Comparison of ENCODE assay signal across 11 cellular contexts in genomic region chr14:75647650-75648049, GRCh38. TPM values are rescaled to one million over a fixed set of nuclear protein-coding genes. Genes with fewer than 3 reads are reported as not detected.
DNase-seq lines count a peak whose midpoint lies in the region; ATAC-seq and TF ChIP-seq lines count a peak whose summit lies in the region.
"Had no signal": no experiment of that assay in that cellular context is flagged by ENCODE, and none has a peak within 500 bp of the region (broad histone marks: within the 10 kb centered on the region; RNA-seq: fewer than 3 reads in every experiment).

No MANE protein-coding gene starts in this region.

- H3K9me3 ChIP-seq in adipocyte (ENCODE audit: control insufficient read depth, low read length) (no peaks in the 10 kb centered on the region), gastroesophageal sphincter (no peaks in the 10 kb centered on the region)

- DNase-seq in ACHN (peak; percentile 8), adipocyte (ENCODE audit: low read depth) (peak; percentile 57), myocyte (ENCODE audit: low read depth) (peak; percentile 59), NCI-H345 treated with DMSO at 0.1 percent for 48 hours (lab: John Stamatoyannopoulos, UW; ENCODE audit: unreplicated experiment) (no peak)
- no peak for DNase-seq in effector CD8-positive, alpha-beta T cell (lab: John Stamatoyannopoulos, UW)
- DNase-seq: activated CD4-positive, alpha-beta memory T cell treated with anti-CD3 and anti-CD28 coated beads for 36 hours; activated naive CD4-positive, alpha-beta T cell treated with Interleukin-2 at 50 U/mL for 16 hours; NCI-H2171 treated with DMSO at 0.1 percent for 48 hours had no signal

- H3K4me1 ChIP-seq in adipocyte (ENCODE audit: control insufficient read depth, insufficient read depth, low read length) (peaks cover 31% of the 10 kb centered on the region), gastroesophageal sphincter (peaks cover 0 to 14% (median 3%) of the 10 kb centered on the region in 3 donors)

- H3K36me3 ChIP-seq in adipocyte (ENCODE audit: control insufficient read depth, insufficient read depth, low read length, severe bottlenecking) (peaks cover 31% of the 10 kb centered on the region), gastroesophageal sphincter (peaks cover 0 to 55% of the 10 kb centered on the region in 2 donors)

- no peak for TF ChIP-seq EP300 in gastroesophageal sphincter (IDR thresholded peaks at IDR 0.05)

- WGBS in gastroesophageal sphincter (ENCODE audit: low coverage in 1 of 2), 2 donors: 45 to 53% methylated on average over 2 to 3 of the region's 3 CpGs

- H3K9ac ChIP-seq in adipocyte (ENCODE audit: low read length): no peak overlapping the region

- TF ChIP-seq CTCF in gastroesophageal sphincter (IDR thresholded peaks at IDR 0.05): no peak

- in situ Hi-C loops in ACHN (cut with HindIII; ENCODE audit: low pct_ligation_motif_present, low pct_unique_long_range_greater_than_20kb, low sequenced_read_pairs): no loop called here

- H3K27ac ChIP-seq in gastroesophageal sphincter: peak overlapping the region in 2 of 4 donors; percentile 63 to 69

- ATAC-seq in gastroesophageal sphincter: peak; percentile 52
- no peak for ATAC-seq in HG03025 (IDR thresholded peaks at IDR 0.05; ENCODE audit: low FRiP score, unreplicated experiment)
- no peak for ATAC-seq in HG03095 (IDR thresholded peaks at IDR 0.05; ENCODE audit: unreplicated experiment)

- no peaks in the 10 kb centered on the region for H3K27me3 ChIP-seq in adipocyte (replicated peaks; ENCODE audit: control insufficient read depth, insufficient read depth, low read length)
- H3K27me3 ChIP-seq in gastroesophageal sphincter: no peaks in the 10 kb centered on the region

- H3K4me3 ChIP-seq in adipocyte (ENCODE audit: low read length) (no peak overlapping the region), gastroesophageal sphincter (no peak overlapping the region)

- no peak for TF ChIP-seq POLR2A in gastroesophageal sphincter (IDR thresholded peaks at IDR 0.05)

RNA-seq across cellular contexts. Expression of gene ERG28, which starts 13.0 kb away (rescaled TPM):
- total RNA-seq in gastroesophageal sphincter (10 to 100 TPM in 1 of 4 donors, 1 to 10 TPM in 3; 6.2 to 13.4 (median 7.0) TPM), myocyte (8.4 and 11.7 TPM in 2 replicates)
- polyA plus RNA-seq in myocyte (2012): 19.1 TPM

RNA-seq across cellular contexts. Expression of gene TTLL5, which starts 13.4 kb away (rescaled TPM):
- total RNA-seq in gastroesophageal sphincter: 10 to 100 TPM; 18.1 to 30.0 (median 22.1) TPM
- 12.2 and 13.9 TPM in 2 replicates for total RNA-seq in myocyte
- polyA plus RNA-seq in myocyte (2012): 10.8 TPM

Comparison
In these comparisons a context has a peak if more than half of its experiments do, and no peak if none do; other contexts are left out.
1. DNase-seq: peak in ACHN (single experiment), adipocyte (single experiment) and myocyte (single experiment); none in effector CD8-positive, alpha-beta T cell (single experiment) and NCI-H345 treated with DMSO at 0.1 percent for 48 hours (single experiment).